8 cellular contexts compared by ENCODE assay signal in the genomic region with DNA sequence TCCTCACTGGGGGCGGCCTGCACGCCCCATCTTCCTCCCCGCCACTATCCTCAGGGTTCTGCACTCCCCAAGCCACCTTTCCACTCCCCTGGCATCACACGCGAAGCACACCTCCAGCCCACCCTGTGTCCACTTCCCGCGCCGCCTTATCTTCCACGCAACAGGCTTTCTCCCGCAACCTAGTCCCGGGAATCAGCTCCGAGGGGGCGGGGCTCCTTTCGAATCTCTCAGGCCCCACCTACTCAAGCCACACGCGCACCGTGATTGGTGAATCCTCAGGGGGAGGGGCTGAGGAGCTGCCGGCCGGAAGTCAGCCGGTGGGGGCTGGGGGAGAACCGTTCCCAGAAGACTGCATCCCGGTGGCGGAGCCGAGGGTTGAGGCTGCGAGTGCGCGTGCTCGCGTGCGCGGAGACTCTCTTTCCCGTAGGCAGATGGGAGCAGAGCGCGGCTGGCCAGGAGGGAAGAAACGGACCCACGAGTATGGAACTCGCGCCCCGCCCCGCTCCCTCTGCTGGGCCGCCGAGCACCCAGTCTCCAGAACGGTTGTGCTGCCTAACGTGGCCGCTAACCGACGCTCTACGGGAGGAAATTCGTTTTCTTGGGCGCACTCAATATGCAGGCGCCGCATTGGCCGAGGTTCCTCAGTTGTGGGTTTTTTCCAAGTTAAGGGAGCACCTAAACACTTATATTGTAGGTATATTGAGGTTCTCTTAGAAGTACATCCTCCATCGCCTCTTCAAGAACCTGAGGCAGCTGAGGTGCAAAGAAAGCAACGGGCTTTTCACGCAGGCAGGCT. TPM values are rescaled to one million over a fixed set of nuclear protein-coding genes. Genes with fewer than 3 reads are reported as not detected.
DNase-seq lines count a peak whose midpoint lies in the region; ATAC-seq, FAIRE-seq and TF ChIP-seq lines count a peak whose summit lies in the region.

A gene (minus strand): TSS at position 194 of the 796 bp plus-strand sequence.

- H3K4me3 Mint-ChIP-seq in nephron progenitor cell, result peak within 1 kb of the TSS; percentile 100
- peak within 1 kb of the TSS; percentile 97 to 99 for H3K4me3 Mint-ChIP-seq in stimulated activated naive CD8-positive, alpha-beta T cell treated with anti-CD3 and anti-CD28 coated beads, Interleukin-15, amount 100 ng/mL, for 72 hours

- peak within 1 kb of the TSS; percentile 94 for H3K4me2 ChIP-seq in Loucy (ENCODE audit: low read depth, low read length, poor library complexity, severe bottlenecking)

- H3K27me3 Mint-ChIP-seq in nephron progenitor cell (ENCODE audit: low read depth, poor library complexity), result peaks cover 4% of the 10 kb centered on the region
- H3K27me3 Mint-ChIP-seq in stimulated activated naive CD8-positive, alpha-beta T cell treated with anti-CD3 and anti-CD28 coated beads, Interleukin-15, amount 100 ng/mL, for 72 hours, result no peaks in the 10 kb centered on the region

- peak; percentile 96 for DNase-seq in H54 (ENCODE audit: insufficient read length, low spot score)
- DNase-seq in activated effector memory CD4-positive, alpha-beta T cell treated with Interleukin-2 at 50 U/mL for 16 hours, result peak; percentile 85
- DNase-seq in fibroblast of the aortic adventitia (ENCODE audit: low read depth), result peak; percentile 95
- peak; percentile 98 for DNase-seq in nephron progenitor cell
- DNase-seq in stimulated activated naive CD8-positive, alpha-beta T cell treated with anti-CD3 and anti-CD28 coated beads, Interleukin-15, amount 100 ng/mL, for 72 hours, result peak; percentile 87 to 89

- FAIRE-seq in H54 (lab: Jason Lieb, UNC), result peak; percentile 15

- peaks cover 5% of the 10 kb centered on the region; the same call in 1 of the 2 replicates for H3K36me3 ChIP-seq in ES-I3 (ENCODE audit: insufficient read depth, low read length)
- H3K36me3 ChIP-seq in Loucy (ENCODE audit: insufficient read depth, low read length), result no peaks in the 10 kb centered on the region

- no peaks in the 10 kb centered on the region for H3F3A ChIP-seq in Loucy (ENCODE audit: low read depth)

- H2AFZ ChIP-seq in Loucy (ENCODE audit: low read length), result peak within 1 kb of the TSS; percentile 80

- H4K20me1 ChIP-seq in Loucy (ENCODE audit: insufficient read depth, low read length, poor library complexity, severe bottlenecking), result no peaks in the 10 kb centered on the region

- peaks cover 54% of the 10 kb centered on the region for H3K4me1 Mint-ChIP-seq in nephron progenitor cell
- H3K4me1 Mint-ChIP-seq in stimulated activated naive CD8-positive, alpha-beta T cell treated with anti-CD3 and anti-CD28 coated beads, Interleukin-15, amount 100 ng/mL, for 72 hours, result peaks cover 33% of the 10 kb centered on the region

- no peaks in the 10 kb centered on the region for H3K9me2 ChIP-seq in Loucy (replicated peaks; ENCODE audit: low read depth, low read length)

- H3K4me3 ChIP-seq in Loucy (ENCODE audit: low read length, poor library complexity, severe bottlenecking) (peak within 1 kb of the TSS; percentile 86), fibroblast of the aortic adventitia (ENCODE audit: low read depth, low read length) (peak within 1 kb of the TSS; percentile 76)

- peak; percentile 95 for ATAC-seq in stimulated activated naive CD8-positive, alpha-beta T cell treated with anti-CD3 and anti-CD28 coated beads, Interleukin-15, amount 100 ng/mL, for 72 hours

- H3K4me1 ChIP-seq in ES-I3 (ENCODE audit: insufficient read depth, low read length) (peaks cover 16% of the 10 kb centered on the region), Loucy (ENCODE audit: insufficient read depth, low read length, poor library complexity, severe bottlenecking) (peaks cover 38% of the 10 kb centered on the region)

- peak; percentile 75 for TF ChIP-seq POLR2A in H54 (IDR thresholded peaks at IDR 0.05; ENCODE audit: low read depth, low read length)
- peak; percentile 89 for TF ChIP-seq POLR2A in Raji (IDR thresholded peaks at IDR 0.05; ENCODE audit: insufficient read depth, low read depth, low read length)

- H3K9ac ChIP-seq in ES-I3 (ENCODE audit: low read depth, low read length) (peak within 1 kb of the TSS; percentile 97), Loucy (ENCODE audit: low read depth, low read length, poor library complexity, severe bottlenecking) (peak within 1 kb of the TSS; percentile 92)

- H3K9me3 ChIP-seq in ES-I3 (ENCODE audit: control insufficient read depth, insufficient read depth, low read length), result no peaks in the 10 kb centered on the region
- no peaks in the 10 kb centered on the region for H3K9me3 ChIP-seq in Loucy (ENCODE audit: insufficient read depth, low read depth, low read length)

- peak within 1 kb of the TSS; percentile 94 for H3K27ac Mint-ChIP-seq in nephron progenitor cell
- peak within 1 kb of the TSS; percentile 90 to 97 for H3K27ac Mint-ChIP-seq in stimulated activated naive CD8-positive, alpha-beta T cell treated with anti-CD3 and anti-CD28 coated beads, Interleukin-15, amount 100 ng/mL, for 72 hours

- no peaks in the 10 kb centered on the region for H3K27me3 ChIP-seq in Loucy (ENCODE audit: insufficient read depth, low read length, poor library complexity, severe bottlenecking)

- H3K36me3 Mint-ChIP-seq in nephron progenitor cell (ENCODE audit: low read depth), result peaks cover 25% of the 10 kb centered on the region

- TF ChIP-seq CTCF in Loucy (conservative IDR thresholded peaks at IDR 0.05; ENCODE audit: low read length), result peak; percentile 48
- TF ChIP-seq CTCF in fibroblast of the aortic adventitia (IDR thresholded peaks at IDR 0.05; ENCODE audit: insufficient read depth, low read length), result peak; percentile 63
- no peak for TF ChIP-seq CTCF in nephron progenitor cell (IDR thresholded peaks at IDR 0.05)

- peaks cover 35% of the 10 kb centered on the region for H3K79me2 ChIP-seq in Loucy (ENCODE audit: insufficient read depth, low read length)

- H3K9me3 Mint-ChIP-seq in nephron progenitor cell, result peaks cover 4% of the 10 kb centered on the region
- H3K9me3 Mint-ChIP-seq in stimulated activated naive CD8-positive, alpha-beta T cell treated with anti-CD3 and anti-CD28 coated beads, Interleukin-15, amount 100 ng/mL, for 72 hours, result no peaks in the 10 kb centered on the region

RNA-seq across cellular contexts. Expression of the gene that starts here (rescaled TPM):
- 10.0 and 19.0 TPM in 2 replicates for total RNA-seq in fibroblast of the aortic adventitia (ENCODE audit: low replicate concordance)

Comparison
In these comparisons a context has a peak if more than half of its experiments do, and no peak if none do; other contexts are left out.
1. Peak in every context shown above with its lines: DNase-seq, ATAC-seq and H3K4me3 ChIP-seq.